Comparison of ENCODE assay signal across 14 cellular contexts in the genomic region with DNA sequence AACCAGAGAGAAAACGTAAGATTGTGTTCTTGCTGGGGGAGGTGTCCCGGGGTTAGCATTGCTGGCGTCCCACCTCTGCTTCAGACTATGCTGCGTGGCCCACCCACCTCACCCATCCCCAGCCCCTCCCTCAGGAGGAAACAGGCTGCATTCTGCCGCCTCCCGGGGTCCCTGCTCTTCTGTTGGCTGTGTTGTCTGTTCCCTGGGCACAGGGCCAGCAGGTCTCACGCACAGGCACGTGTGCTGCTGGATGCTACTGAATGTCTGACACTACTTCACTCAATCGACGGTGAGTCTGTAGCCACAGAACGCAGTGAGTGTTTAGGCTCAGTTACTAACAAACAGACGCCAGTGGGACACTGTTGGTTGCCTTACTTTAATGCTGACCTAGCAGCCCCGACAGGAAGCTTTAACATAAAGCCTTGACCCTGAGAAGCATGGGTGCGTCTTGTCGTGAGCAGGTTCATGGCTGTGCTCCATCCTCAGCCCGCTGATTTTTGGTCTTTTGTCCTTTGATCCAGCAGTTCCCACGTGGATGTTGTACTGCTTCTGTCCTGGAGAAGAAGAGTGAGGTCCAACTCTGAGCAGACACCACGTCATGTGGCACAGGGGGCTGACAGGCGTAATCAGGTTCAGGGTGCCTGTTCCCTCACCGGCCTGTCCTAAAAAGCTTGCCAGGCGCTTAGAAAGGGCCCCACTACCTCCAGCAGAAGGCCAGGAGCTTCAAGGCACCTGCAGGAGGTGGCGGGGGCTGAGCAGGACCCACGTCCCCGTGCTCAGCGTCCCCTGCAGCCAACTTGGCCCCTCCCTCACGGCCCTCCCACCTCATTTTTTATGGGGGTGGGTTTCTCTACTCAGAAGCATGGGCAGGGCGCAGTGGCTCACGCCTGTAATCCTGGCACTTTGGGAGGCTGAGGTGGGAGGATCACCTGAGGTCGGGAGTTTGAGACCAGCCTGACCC. TPM values are rescaled to one million over a fixed set of nuclear protein-coding genes. Genes with fewer than 3 reads are reported as not detected.
A peak's percentile ranks its signal among the peaks of the same experiment; 100 is the strongest.
DNase-seq lines count a peak whose midpoint lies in the region; ATAC-seq and TF ChIP-seq lines count a peak whose summit lies in the region.
"Had no signal": no experiment of that assay in that cellular context is flagged by ENCODE, and none has a peak within 500 bp of the region (broad histone marks: within the 10 kb centered on the region; RNA-seq: fewer than 3 reads in every experiment).

No MANE protein-coding gene starts in this region.

- no peaks in the 10 kb centered on the region for H3K9me3 ChIP-seq in gastroesophageal sphincter
- no peaks in the 10 kb centered on the region for H3K9me3 ChIP-seq in sigmoid colon

- H3K27me3 ChIP-seq in gastroesophageal sphincter (no peaks in the 10 kb centered on the region), sigmoid colon (no peaks in the 10 kb centered on the region)

- TF ChIP-seq CTCF in gastroesophageal sphincter (IDR thresholded peaks at IDR 0.05) (no peak), sigmoid colon (IDR thresholded peaks at IDR 0.05) (no peak)

- 54 to 68% methylated on average over 4 to 9 of the region's 29 CpGs for WGBS in gastroesophageal sphincter (ENCODE audit: low coverage in 1 of 2), 2 donors
- WGBS in sigmoid colon, 2 donors = 82 to 83% methylated on average over 29 of the region's 29 CpGs

- TF ChIP-seq POLR2A in gastroesophageal sphincter (IDR thresholded peaks at IDR 0.05) (no peak), sigmoid colon (IDR thresholded peaks at IDR 0.05) (no peak)

- TF ChIP-seq EP300 in gastroesophageal sphincter (IDR thresholded peaks at IDR 0.05) (no peak), sigmoid colon (IDR thresholded peaks at IDR 0.05) (no peak)

- peaks cover 0 to 90% of the 10 kb centered on the region in 2 donors for H3K36me3 ChIP-seq in gastroesophageal sphincter
- H3K36me3 ChIP-seq in sigmoid colon = peaks cover 32 to 67% (median 43%) of the 10 kb centered on the region in 4 donors

- H3K4me3 ChIP-seq in gastroesophageal sphincter (no peak overlapping the region), sigmoid colon (no peak overlapping the region)

- peak; percentile 45 for DNase-seq in DMS 273 (lab: John Stamatoyannopoulos, UW; ENCODE audit: unreplicated experiment)
- DNase-seq in DMS 273 treated with DMSO at 0.1 percent for 48 hours (lab: John Stamatoyannopoulos, UW) = no peak
- DNase-seq in NCI-H345 treated with DMSO at 0.1 percent for 48 hours (lab: John Stamatoyannopoulos, UW; ENCODE audit: unreplicated experiment) = peak; percentile 16
- DNase-seq in sigmoid colon = peak; percentile 87
- no peak for DNase-seq in activated naive CD4-positive, alpha-beta T cell treated with Interleukin-2 at 50 U/mL for 16 hours
- DNase-seq: KG1, kidney, NCI-H446 treated with DMSO at 0.1 percent for 48 hours, SIG-M5 had no signal

- intact Hi-C loops in sigmoid colon (cut with DNase I) = loop anchor here (5.0 kb wide), 2 partner anchors 41 to 49 kb away; no protein-coding TSS in a partner anchor

- ATAC-seq in gastroesophageal sphincter = no peak
- ATAC-seq in GM19463 (IDR thresholded peaks at IDR 0.05; ENCODE audit: unreplicated experiment) = no peak
- ATAC-seq in GM19397 (IDR thresholded peaks at IDR 0.05; ENCODE audit: unreplicated experiment) = no peak
- ATAC-seq: activated T-helper 17 cell treated with anti-CD3 and anti-CD28 coated beads, Interleukin-2, amount 50 U/mL, for 72 hours had no signal

- peak overlapping the region in 3 of 4 donors; percentile 60 to 63 (median 61) for H3K27ac ChIP-seq in gastroesophageal sphincter
- H3K27ac ChIP-seq in sigmoid colon = peak overlapping the region; percentile 29 to 78 (median 62)
- H3K27ac ChIP-seq: 22Rv1 had no signal

- peaks cover 0 to 33% (median 15%) of the 10 kb centered on the region in 3 donors for H3K4me1 ChIP-seq in gastroesophageal sphincter
- peaks cover 0 to 32% (median 28%) of the 10 kb centered on the region in 4 donors for H3K4me1 ChIP-seq in sigmoid colon

RNA-seq across cellular contexts. Expression of a gene that starts 26.0 kb away (rescaled TPM):
- 10 to 100 TPM; 29.5 to 45.3 (median 36.0) TPM for total RNA-seq in gastroesophageal sphincter
- 10 to 100 TPM; 33.5 to 41.1 (median 37.2) TPM for total RNA-seq in sigmoid colon
- 10 to 100 TPM; 24.6 to 33.0 (median 30.3) TPM for polyA plus RNA-seq in sigmoid colon

Comparison
In these comparisons a context has a peak if more than half of its experiments do, and no peak if none do; other contexts are left out.
1. DNase-seq: peak in DMS 273 (single experiment), NCI-H345 treated with DMSO at 0.1 percent for 48 hours (single experiment) and sigmoid colon (single experiment); none in DMS 273 treated with DMSO at 0.1 percent for 48 hours (single experiment) and activated naive CD4-positive, alpha-beta T cell treated with Interleukin-2 at 50 U/mL for 16 hours (single experiment).